Comparison of ENCODE assay signal across 19 cellular contexts in genomic region chr19:49799271-49799797, GRCh38. TPM values are rescaled to one million over a fixed set of nuclear protein-coding genes. Genes with fewer than 3 reads are reported as not detected.
DNase-seq lines count a peak whose midpoint lies in the region; ATAC-seq, FAIRE-seq and TF ChIP-seq lines count a peak whose summit lies in the region.
"Had no signal": no experiment of that assay in that cellular context is flagged by ENCODE, and none has a peak within 500 bp of the region (broad histone marks: within the 10 kb centered on the region; RNA-seq: fewer than 3 reads in every experiment).

No MANE protein-coding gene starts in this region.

- H3K79me2 ChIP-seq in GM23338 (replicated peaks; ENCODE audit: insufficient read depth), result no peaks in the 10 kb centered on the region
- H3K79me2 ChIP-seq in K562 (ENCODE audit: control insufficient read depth, insufficient read depth, low read length), result no peaks in the 10 kb centered on the region
- H3K79me2 ChIP-seq in neural progenitor cell (ENCODE audit: low read depth), result no peaks in the 10 kb centered on the region

- H3K27me3 ChIP-seq in GM23338 (ENCODE audit: insufficient read depth) (no peaks in the 10 kb centered on the region), K562 (ENCODE audit: control insufficient read depth in 2 of 2, insufficient read depth in 2 of 2, low read length in 2 of 2) (no peaks in the 10 kb centered on the region), neural progenitor cell (no peaks in the 10 kb centered on the region), psoas muscle (ENCODE audit: insufficient read depth in 3 of 3, low read length in 2 of 3) (no peaks in the 10 kb centered on the region), tibial nerve (no peaks in the 10 kb centered on the region)
- H3K27me3 ChIP-seq: BLaER1 had no signal

- H2AFZ ChIP-seq in GM23338, result no peak overlapping the region
- H2AFZ ChIP-seq in K562 (ENCODE audit: low read depth, low read length), result no peak overlapping the region
- no peak overlapping the region for H2AFZ ChIP-seq in neural progenitor cell (replicated peaks)

- TF ChIP-seq POLR2A in K562 (conservative IDR thresholded peaks at IDR 0.05), result no peak
- no peak for TF ChIP-seq POLR2A in tibial nerve (IDR thresholded peaks at IDR 0.05)

- DNase-seq in GM23338 (ENCODE audit: low spot score), result no peak
- DNase-seq in K562 (ENCODE audit: extremely low read depth in 1 of 4, low spot score in 3 of 4), result no peak
- DNase-seq in neural progenitor cell (ENCODE audit: low spot score), result no peak
- no peak for DNase-seq in effector memory CD8-positive, alpha-beta T cell
- no peak for DNase-seq in NCI-H1048 (lab: John Stamatoyannopoulos, UW)
- no peak for DNase-seq in psoas muscle
- DNase-seq in tibial nerve (ENCODE audit: low spot score in 2 of 2), result no peak
- DNase-seq: 8988T; CD4-positive, alpha-beta memory T cell; DND-41; EL had no signal

- intact Hi-C loops in K562 (cut with micrococcal nuclease) (no loop called here), psoas muscle (cut with DNase I) (no loop called here)

- no peak for TF ChIP-seq EP300 in K562 (IDR thresholded peaks at IDR 0.05; ENCODE audit: low read length)
- TF ChIP-seq EP300 in tibial nerve (IDR thresholded peaks at IDR 0.05), result no peak

- H4K20me1 ChIP-seq in GM23338 (replicated peaks; ENCODE audit: insufficient read depth) (no peaks in the 10 kb centered on the region; the same call in 1 of the 2 replicates), K562 (replicated peaks; ENCODE audit: control insufficient read depth, insufficient read depth, low read length) (no peaks in the 10 kb centered on the region; the same call in 1 of the 2 replicates), neural progenitor cell (ENCODE audit: low read depth) (no peaks in the 10 kb centered on the region)
- H4K20me1 ChIP-seq: BLaER1 had no signal

- H3K36me3 ChIP-seq in GM23338 (ENCODE audit: insufficient read depth), result no peaks in the 10 kb centered on the region
- H3K36me3 ChIP-seq in K562 (ENCODE audit: control insufficient read depth, insufficient read depth, low read length), result peaks cover 95% of the 10 kb centered on the region
- H3K36me3 ChIP-seq in neural progenitor cell, result no peaks in the 10 kb centered on the region
- peaks cover 0 to 89% of the 10 kb centered on the region in 2 donors for H3K36me3 ChIP-seq in psoas muscle (ENCODE audit: insufficient read depth in 1 of 2, low read depth in 1 of 2)
- peaks cover 13 to 99% (median 40%) of the 10 kb centered on the region in 3 donors for H3K36me3 ChIP-seq in tibial nerve

- no peak overlapping the region for H3K9ac ChIP-seq in K562 (ENCODE audit: insufficient read depth in 1 of 2, low read depth in 2 of 2, low read length in 2 of 2)
- H3K9ac ChIP-seq in neural progenitor cell, result no peak overlapping the region
- H3K9ac ChIP-seq: BLaER1 had no signal

- FAIRE-seq in K562 (lab: Jason Lieb, UNC), result no peak
- FAIRE-seq: GM12878, H54, HepG2 had no signal

- no peaks in the 10 kb centered on the region for H3K9me2 ChIP-seq in GM23338 (ENCODE audit: insufficient read depth)

- peaks cover 9% of the 10 kb centered on the region for H3K27me3 Mint-ChIP-seq in GM23338 (ENCODE audit: insufficient read depth, low read depth, poor library complexity)
- H3K27me3 Mint-ChIP-seq in neural progenitor cell (ENCODE audit: insufficient read depth, low read depth), result peaks cover 8% of the 10 kb centered on the region
- no peaks in the 10 kb centered on the region for H3K27me3 Mint-ChIP-seq in effector memory CD8-positive, alpha-beta T cell
- H3K27me3 Mint-ChIP-seq: CD4-positive, alpha-beta memory T cell had no signal

- WGBS in K562 (ENCODE audit: insufficient coverage, low coverage, missing lambda C conversion rate), result 97% methylated on average over 25 of the region's 28 CpGs
- 91 to 95% (median 93%) methylated on average over 28 of the region's 28 CpGs for WGBS in psoas muscle, 3 donors
- WGBS in tibial nerve, 2 donors, result 90 to 95% methylated on average over 26 to 28 of the region's 28 CpGs

- H3K4me3 ChIP-seq in GM23338, result no peak overlapping the region
- H3K4me3 ChIP-seq in K562, result no peak overlapping the region
- H3K4me3 ChIP-seq in neural progenitor cell, result no peak overlapping the region
- H3K4me3 ChIP-seq in psoas muscle, result no peak overlapping the region
- no peak overlapping the region for H3K4me3 ChIP-seq in tibial nerve
- H3K4me3 ChIP-seq: BLaER1, GM12878 had no signal

- BruUV-seq in K562 (replicated peaks; lab: Mats Ljungman, UMichigan), result TSS peak; percentile 32

- ATAC-seq in GM23338 (no peak), K562 (no peak), psoas muscle (no peak)
- ATAC-seq in effector memory CD8-positive, alpha-beta T cell (replicated peaks), result no peak
- ATAC-seq: GM12878 had no signal

- no peak overlapping the region for H3K4me2 ChIP-seq in GM23338
- H3K4me2 ChIP-seq in K562 (ENCODE audit: insufficient read depth, low read length), result no peak overlapping the region
- H3K4me2 ChIP-seq in neural progenitor cell, result no peak overlapping the region
- H3K4me2 ChIP-seq: BLaER1 had no signal

- H3K27ac ChIP-seq in GM23338 (ENCODE audit: low read depth), result 0 out of 2 replicates have a peak overlapping the region, but pooled peaks have one; percentile 26
- H3K27ac ChIP-seq in K562 (ENCODE audit: extremely low read depth, low read depth, low read length), result no peak overlapping the region
- no peak overlapping the region for H3K27ac ChIP-seq in neural progenitor cell
- H3K27ac ChIP-seq in psoas muscle, result no peak overlapping the region
- H3K27ac ChIP-seq in tibial nerve, result no peak overlapping the region
- H3K27ac ChIP-seq: BLaER1 had no signal

- no peaks in the 10 kb centered on the region for H3K9me1 ChIP-seq in K562 (ENCODE audit: control insufficient read depth, insufficient read depth, low read length)

- POLR2A ChIA-PET in K562 (lab: Yijun Ruan, JAX), result interaction anchor here (1.0 kb wide), 1 partner anchor 51 kb away, joined by 5 read pairs; the partner anchor contains the start of gene PTOV1

- H3K9me3 Mint-ChIP-seq in GM23338, result no peaks in the 10 kb centered on the region
- H3K9me3 Mint-ChIP-seq in neural progenitor cell, result no peaks in the 10 kb centered on the region
- no peaks in the 10 kb centered on the region for H3K9me3 Mint-ChIP-seq in effector memory CD8-positive, alpha-beta T cell
- H3K9me3 Mint-ChIP-seq: CD14-positive monocyte had no signal

- TF ChIP-seq CTCF in GM23338 (conservative IDR thresholded peaks at IDR 0.05; ENCODE audit: low read depth in 2 of 2) (no peak), K562 (IDR thresholded peaks at IDR 0.05 in 2 of 3, conservative IDR thresholded peaks at IDR 0.05 in 1 of 3; ENCODE audit: insufficient read depth in 2 of 3, low read depth in 1 of 3, low read length in 3 of 3) (no peak), neural progenitor cell (IDR thresholded peaks at IDR 0.05) (no peak), psoas muscle (IDR thresholded peaks at IDR 0.05) (no peak), tibial nerve (IDR thresholded peaks at IDR 0.05) (no peak)

- H3K36me3 Mint-ChIP-seq in GM23338 (ENCODE audit: low read depth) (peaks cover 63% of the 10 kb centered on the region), neural progenitor cell (peaks cover 17% of the 10 kb centered on the region)
- peaks cover 53% of the 10 kb centered on the region for H3K36me3 Mint-ChIP-seq in effector memory CD8-positive, alpha-beta T cell (ENCODE audit: insufficient read depth)

- H3K4me1 Mint-ChIP-seq in GM23338, result peaks cover 18% of the 10 kb centered on the region; the same call in 2 of the 3 replicates
- H3K4me1 Mint-ChIP-seq in neural progenitor cell, result peaks cover 8% of the 10 kb centered on the region
- H3K4me1 Mint-ChIP-seq in effector memory CD8-positive, alpha-beta T cell (ENCODE audit: low read depth in 2 of 2), result no peaks in the 10 kb centered on the region
- H3K4me1 Mint-ChIP-seq: CD14-positive monocyte had no signal

- H3F3A ChIP-seq in GM23338 (replicated peaks; ENCODE audit: low read depth), result 0 out of 2 replicates have a peak, but pooled peaks cover 10% of the 10 kb centered on the region
- H3F3A ChIP-seq in neural progenitor cell (ENCODE audit: low read depth), result no peaks in the 10 kb centered on the region

- H3K9me3 ChIP-seq in K562 (replicated peaks; ENCODE audit: control insufficient read depth, insufficient read depth, low read depth, low read length) (no peaks in the 10 kb centered on the region), neural progenitor cell (ENCODE audit: low read depth) (no peaks in the 10 kb centered on the region), psoas muscle (no peaks in the 10 kb centered on the region), tibial nerve (no peaks in the 10 kb centered on the region)
- H3K9me3 ChIP-seq: BLaER1 had no signal

- H3K4me1 ChIP-seq in GM23338 (ENCODE audit: insufficient read depth) (peaks cover 4% of the 10 kb centered on the region; the same call in 1 of the 2 replicates), K562 (replicated peaks in 1 of 2; ENCODE audit: control insufficient read depth in 2 of 2, insufficient read depth in 2 of 2, low read length in 2 of 2) (peaks cover 0 to 36% of the 10 kb centered on the region in 2 experiments; a peak in 2 of 5 replicates), neural progenitor cell (peaks cover 10% of the 10 kb centered on the region), psoas muscle (no peaks in the 10 kb centered on the region), tibial nerve (peaks cover 0 to 27% (median 6%) of the 10 kb centered on the region in 4 donors)

- H3K4me3 Mint-ChIP-seq in GM23338 (no peak overlapping the region), neural progenitor cell (peak overlapping the region; percentile 27)
- no peak overlapping the region for H3K4me3 Mint-ChIP-seq in effector memory CD8-positive, alpha-beta T cell
- H3K4me3 Mint-ChIP-seq: CD14-positive monocyte; CD4-positive, alpha-beta memory T cell had no signal

- TF ChIP-seq RAD21 in K562 (CRISPR knock-in tag; conservative IDR thresholded peaks at IDR 0.05 in 1 of 2, IDR thresholded peaks at IDR 0.05 in 1 of 2), result no peak

- H3K27ac Mint-ChIP-seq in GM23338 (peak overlapping the region; percentile 44; the same call in 1 of the 2 replicates), neural progenitor cell (no peak overlapping the region)
- H3K27ac Mint-ChIP-seq in effector memory CD8-positive, alpha-beta T cell, result no peak overlapping the region
- H3K27ac Mint-ChIP-seq: CD4-positive, alpha-beta memory T cell had no signal

- in situ Hi-C loops in K562 (cut with MboI), result no loop called here

- CTCF ChIA-PET in K562 (lab: Yijun Ruan, JAX; ENCODE audit: low intra/inter-chr PET ratio), result no interaction called here

RNA-seq across cellular contexts. Expression of gene FUZ, which starts 13.8 kb away (rescaled TPM):
- total RNA-seq in GM23338 (2014; rRNA removed; shearing (Covaris generic)), result 25.7 and 34.8 TPM in 2 replicates
- polyA plus RNA-seq in GM23338 (2016; fragmentation: Nextera tagmentation; extraction: Ambion mirVana), result 24.3 TPM in 2 replicates
- total RNA-seq in K562 (2011; cell fraction: chromatin; rRNA removed; ENCODE audit: low replicate concordance), result 5.3 and 13.3 TPM in 2 replicates
- 8.2 and 9.1 TPM in 2 replicates for total RNA-seq in K562 (2011; cell fraction: nucleolus; rRNA removed)
- total RNA-seq in K562 (2011; cell fraction: nucleoplasm; rRNA removed), result 8.2 and 8.4 TPM in 2 replicates
- 6.6 and 10.6 TPM in 2 replicates for total RNA-seq in K562 (2014; rRNA removed)
- total RNA-seq in K562 (2014; rRNA removed; fragmentation: Illumina TruSeq; extraction: Trizol), result 1.9 and 3.5 TPM in 2 replicates
- total RNA-seq in K562 (2015; rRNA removed; fragmentation: Illumina TruSeq; extraction: Trizol), result 2.9 and 3.8 TPM in 2 replicates
- 6.7 and 7.6 TPM in 2 replicates for total RNA-seq in K562 (2021)
- polyA plus RNA-seq in K562 (2011; rRNA removed), result 2.7 and 3.6 TPM in 2 replicates
- 4.8 and 5.7 TPM in 2 replicates for polyA plus RNA-seq in K562 (2011; cell fraction: cytosol; rRNA removed)
- 7.4 and 9.5 TPM in 2 replicates for polyA plus RNA-seq in K562 (2011; cell fraction: nucleus; rRNA removed)
- 6.3 and 6.4 TPM in 2 replicates for polyA plus RNA-seq in K562 (2012)
- polyA plus RNA-seq in K562 (2014; fragmentation: Illumina TruSeq; extraction: Trizol), result 3.2 and 4.5 TPM in 2 replicates
- polyA plus RNA-seq in K562 (2014; fragmentation: Nextera tagmentation; extraction: Ambion mirVana), result under 1 TPM in 1 of 2 experiments, not detected in 1; 0.17 TPM
- 4.7 and 11.5 TPM in 2 replicates for polyA plus RNA-seq in K562 (2014; rRNA removed)
- 2.0 and 2.2 TPM in 2 replicates for polyA minus RNA-seq in K562 (2011; rRNA and poly(A)+ RNA removed)
- 2.6 and 6.6 TPM in 2 replicates for polyA minus RNA-seq in K562 (2011; cell fraction: cytosol; rRNA and poly(A)+ RNA removed)
- polyA minus RNA-seq in K562 (2011; cell fraction: nucleus; rRNA and poly(A)+ RNA removed), result 1.2 and 3.7 TPM in 2 replicates
- total RNA-seq in neural progenitor cell (ENCODE audit: low replicate concordance), result 24.6 and 37.8 TPM in 2 replicates
- 10 to 100 TPM; 20.9 to 33.7 (median 25.2) TPM for total RNA-seq in psoas muscle
- 10 to 100 TPM; 15.9 to 38.8 (median 28.6) TPM for polyA plus RNA-seq in psoas muscle
- total RNA-seq in tibial nerve, result 10 to 100 TPM; 19.0 to 31.7 (median 26.8) TPM
- total RNA-seq: HepG2 had no signal

RNA-seq across cellular contexts. Expression of gene MED25, which starts 18.8 kb away (rescaled TPM):
- total RNA-seq in GM23338 (2014; rRNA removed; shearing (Covaris generic)), result 47.1 and 58.6 TPM in 2 replicates
- polyA plus RNA-seq in GM23338 (2016; fragmentation: Nextera tagmentation; extraction: Ambion mirVana) (45.6 and 46.4 TPM in 2 replicates), K562 (2011; rRNA removed) (23.0 and 31.0 TPM in 2 replicates), K562 (2014; fragmentation: Illumina TruSeq; extraction: Trizol) (56.7 and 72.9 TPM in 2 replicates), K562 (2014; fragmentation: Nextera tagmentation; extraction: Ambion mirVana) (1 to 10 TPM; 4.1 to 4.4 TPM), K562 (2014; rRNA removed) (37.8 and 40.3 TPM in 2 replicates), psoas muscle (100 to 1,000 TPM in 1 of 3 donors, 10 to 100 TPM in 2; 24.5 to 125 (median 92.5) TPM)
- 109 and 190 TPM in 2 replicates for total RNA-seq in K562 (2011; cell fraction: chromatin; rRNA removed; ENCODE audit: low replicate concordance)
- total RNA-seq in K562 (2011; cell fraction: nucleolus; rRNA removed), result 97.8 and 99.2 TPM in 2 replicates
- total RNA-seq in K562 (2011; cell fraction: nucleoplasm; rRNA removed), result 109 and 111 TPM in 2 replicates
- total RNA-seq in K562 (2014; rRNA removed) (19.3 and 30.1 TPM in 2 replicates), K562 (2014; rRNA removed; fragmentation: Illumina TruSeq; extraction: Trizol) (15.7 and 17.1 TPM in 2 replicates), K562 (2015; rRNA removed; fragmentation: Illumina TruSeq; extraction: Trizol) (14.5 and 16.0 TPM in 2 replicates), K562 (2021) (83.5 and 93.9 TPM in 2 replicates), neural progenitor cell (ENCODE audit: low replicate concordance) (44.9 and 54.1 TPM in 2 replicates), psoas muscle (10 to 100 TPM; 43.0 to 97.8 (median 69.7) TPM), tibial nerve (10 to 100 TPM; 26.2 to 54.0 (median 29.4) TPM)
- 18.3 and 19.6 TPM in 2 replicates for polyA plus RNA-seq in K562 (2011; cell fraction: cytosol; rRNA removed)
- polyA plus RNA-seq in K562 (2011; cell fraction: nucleus; rRNA removed), result 111 and 131 TPM in 2 replicates
- polyA plus RNA-seq in K562 (2012), result 57.3 and 63.8 TPM in 2 replicates
- polyA minus RNA-seq in K562 (2011; rRNA and poly(A)+ RNA removed), result 20.8 and 22.4 TPM in 2 replicates
- 35.9 and 50.9 TPM in 2 replicates for polyA minus RNA-seq in K562 (2011; cell fraction: cytosol; rRNA and poly(A)+ RNA removed)
- 38.8 and 53.6 TPM in 2 replicates for polyA minus RNA-seq in K562 (2011; cell fraction: nucleus; rRNA and poly(A)+ RNA removed)

RNA-seq across cellular contexts. Expression of gene AP2A1, which starts 32.5 kb away (rescaled TPM):
- total RNA-seq in GM23338 (2014; rRNA removed; shearing (Covaris generic)), result 110 and 129 TPM in 2 replicates
- polyA plus RNA-seq in GM23338 (2016; fragmentation: Nextera tagmentation; extraction: Ambion mirVana) (34.1 and 37.2 TPM in 2 replicates), K562 (2011; rRNA removed) (31.9 and 75.2 TPM in 2 replicates), K562 (2014; fragmentation: Illumina TruSeq; extraction: Trizol) (47.0 and 81.3 TPM in 2 replicates), K562 (2014; fragmentation: Nextera tagmentation; extraction: Ambion mirVana) (1 to 10 TPM in 1 of 2 experiments, under 1 TPM in 1; 0.55 to 1.5 TPM), K562 (2014; rRNA removed) (89.6 and 91.9 TPM in 2 replicates), psoas muscle (10 to 100 TPM; 58.2 to 81.7 (median 69.6) TPM)
- 142 and 352 TPM in 2 replicates for total RNA-seq in K562 (2011; cell fraction: chromatin; rRNA removed; ENCODE audit: low replicate concordance)
- total RNA-seq in K562 (2011; cell fraction: nucleolus; rRNA removed), result 179 and 183 TPM in 2 replicates
- 173 and 215 TPM in 2 replicates for total RNA-seq in K562 (2011; cell fraction: nucleoplasm; rRNA removed)
- total RNA-seq in K562 (2014; rRNA removed) (77.6 and 109 TPM in 2 replicates), K562 (2014; rRNA removed; fragmentation: Illumina TruSeq; extraction: Trizol) (21.5 and 23.4 TPM in 2 replicates), K562 (2015; rRNA removed; fragmentation: Illumina TruSeq; extraction: Trizol) (29.1 and 31.8 TPM in 2 replicates), K562 (2021) (138 and 150 TPM in 2 replicates), neural progenitor cell (ENCODE audit: low replicate concordance) (61.6 and 137 TPM in 2 replicates), psoas muscle (100 to 1,000 TPM in 1 of 4 donors, 10 to 100 TPM in 3; 79.1 to 102 (median 84.3) TPM), tibial nerve (100 to 1,000 TPM in 2 of 4 donors, 10 to 100 TPM in 2; 92.9 to 117 (median 104) TPM)
- polyA plus RNA-seq in K562 (2011; cell fraction: cytosol; rRNA removed), result 57.0 and 118 TPM in 2 replicates
- polyA plus RNA-seq in K562 (2011; cell fraction: nucleus; rRNA removed), result 98.4 and 141 TPM in 2 replicates
- 97.7 and 117 TPM in 2 replicates for polyA plus RNA-seq in K562 (2012)
- polyA minus RNA-seq in K562 (2011; rRNA and poly(A)+ RNA removed), result 65.8 and 75.2 TPM in 2 replicates
- polyA minus RNA-seq in K562 (2011; cell fraction: cytosol; rRNA and poly(A)+ RNA removed), result 102 and 161 TPM in 2 replicates
- polyA minus RNA-seq in K562 (2011; cell fraction: nucleus; rRNA and poly(A)+ RNA removed), result 54.4 and 66.2 TPM in 2 replicates

RNA-seq across cellular contexts. Expression of gene TSKS, which starts 36.2 kb away (rescaled TPM):
- total RNA-seq in GM23338 (2014; rRNA removed; shearing (Covaris generic)), result not detected in 2 replicates
- polyA plus RNA-seq in GM23338 (2016; fragmentation: Nextera tagmentation; extraction: Ambion mirVana) (0.82 and 0.99 TPM in 2 replicates), K562 (2011; rRNA removed) (0.75 and 1.4 TPM in 2 replicates), K562 (2014; fragmentation: Illumina TruSeq; extraction: Trizol) (0.70 and 1.2 TPM in 2 replicates), K562 (2014; fragmentation: Nextera tagmentation; extraction: Ambion mirVana) (under 1 TPM; 0.14 to 0.35 TPM), K562 (2014; rRNA removed) (1.9 and 2.2 TPM in 2 replicates), psoas muscle (under 1 TPM; 0.18 to 0.27 (median 0.18) TPM)
- total RNA-seq in K562 (2011; cell fraction: chromatin; rRNA removed; ENCODE audit: low replicate concordance), result 3.2 and 5.6 TPM in 2 replicates
- 4.0 and 5.0 TPM in 2 replicates for total RNA-seq in K562 (2011; cell fraction: nucleolus; rRNA removed)
- 2.4 TPM in 2 replicates for total RNA-seq in K562 (2011; cell fraction: nucleoplasm; rRNA removed)
- total RNA-seq in K562 (2014; rRNA removed) (3.3 and 4.5 TPM in 2 replicates), K562 (2014; rRNA removed; fragmentation: Illumina TruSeq; extraction: Trizol) (0.64 and 0.80 TPM in 2 replicates), K562 (2015; rRNA removed; fragmentation: Illumina TruSeq; extraction: Trizol) (1.2 and 1.3 TPM in 2 replicates), K562 (2021) (2.3 and 2.4 TPM in 2 replicates), neural progenitor cell (ENCODE audit: low replicate concordance) (0.37 TPM in 1 of 2 replicates, not detected in the other), psoas muscle (under 1 TPM in 1 of 4 donors, not detected in 3; 0.24 TPM), tibial nerve (1 to 10 TPM; 1.1 to 2.5 (median 1.6) TPM)
- polyA plus RNA-seq in K562 (2011; cell fraction: cytosol; rRNA removed), result 1.0 and 1.6 TPM in 2 replicates
- polyA plus RNA-seq in K562 (2011; cell fraction: nucleus; rRNA removed), result 2.7 and 3.3 TPM in 2 replicates
- polyA plus RNA-seq in K562 (2012), result 2.9 and 4.5 TPM in 2 replicates
- polyA minus RNA-seq in K562 (2011; rRNA and poly(A)+ RNA removed), result 0.42 and 0.49 TPM in 2 replicates
- 0.86 and 1.0 TPM in 2 replicates for polyA minus RNA-seq in K562 (2011; cell fraction: cytosol; rRNA and poly(A)+ RNA removed)
- 1.4 and 2.2 TPM in 2 replicates for polyA minus RNA-seq in K562 (2011; cell fraction: nucleus; rRNA and poly(A)+ RNA removed)
- total RNA-seq: A673, G401, GM12878, HepG2 had no signal
- polyA plus RNA-seq: AG04450, GM12878 had no signal

RNA-seq across cellular contexts. Expression of gene PTOV1, which starts 51.6 kb away (rescaled TPM):
- total RNA-seq in GM23338 (2014; rRNA removed; shearing (Covaris generic)), result 194 and 209 TPM in 2 replicates
- polyA plus RNA-seq in GM23338 (2016; fragmentation: Nextera tagmentation; extraction: Ambion mirVana) (188 and 225 TPM in 2 replicates), K562 (2011; rRNA removed) (33.0 and 58.6 TPM in 2 replicates), K562 (2014; fragmentation: Illumina TruSeq; extraction: Trizol) (61.7 and 81.3 TPM in 2 replicates), K562 (2014; fragmentation: Nextera tagmentation; extraction: Ambion mirVana) (1 to 10 TPM; 4.9 to 9.3 TPM), K562 (2014; rRNA removed) (68.1 and 75.0 TPM in 2 replicates), psoas muscle (100 to 1,000 TPM in 2 of 3 donors, 10 to 100 TPM in 1; 72.1 to 122 (median 106) TPM)
- total RNA-seq in K562 (2011; cell fraction: chromatin; rRNA removed; ENCODE audit: low replicate concordance), result 128 and 364 TPM in 2 replicates
- total RNA-seq in K562 (2011; cell fraction: nucleolus; rRNA removed), result 274 and 281 TPM in 2 replicates
- 195 and 218 TPM in 2 replicates for total RNA-seq in K562 (2011; cell fraction: nucleoplasm; rRNA removed)
- total RNA-seq in K562 (2014; rRNA removed) (61.3 and 79.5 TPM in 2 replicates), K562 (2014; rRNA removed; fragmentation: Illumina TruSeq; extraction: Trizol) (14.0 and 23.3 TPM in 2 replicates), K562 (2015; rRNA removed; fragmentation: Illumina TruSeq; extraction: Trizol) (43.5 and 44.6 TPM in 2 replicates), K562 (2021) (156 and 169 TPM in 2 replicates), neural progenitor cell (ENCODE audit: low replicate concordance) (63.5 and 218 TPM in 2 replicates), psoas muscle (100 to 1,000 TPM in 3 of 4 donors, 10 to 100 TPM in 1; 93.2 to 189 (median 151) TPM), tibial nerve (100 to 1,000 TPM in 2 of 4 donors, 10 to 100 TPM in 2; 75.6 to 113 (median 91.9) TPM)
- 39.8 and 67.6 TPM in 2 replicates for polyA plus RNA-seq in K562 (2011; cell fraction: cytosol; rRNA removed)
- polyA plus RNA-seq in K562 (2011; cell fraction: nucleus; rRNA removed), result 302 and 359 TPM in 2 replicates
- 104 and 153 TPM in 2 replicates for polyA plus RNA-seq in K562 (2012)
- polyA minus RNA-seq in K562 (2011; rRNA and poly(A)+ RNA removed), result 22.8 and 25.3 TPM in 2 replicates
- polyA minus RNA-seq in K562 (2011; cell fraction: cytosol; rRNA and poly(A)+ RNA removed), result 60.9 and 84.8 TPM in 2 replicates
- 81.6 and 99.6 TPM in 2 replicates for polyA minus RNA-seq in K562 (2011; cell fraction: nucleus; rRNA and poly(A)+ RNA removed)
